Comparison of ENCODE assay signal across 15 cellular contexts in the genomic region with DNA sequence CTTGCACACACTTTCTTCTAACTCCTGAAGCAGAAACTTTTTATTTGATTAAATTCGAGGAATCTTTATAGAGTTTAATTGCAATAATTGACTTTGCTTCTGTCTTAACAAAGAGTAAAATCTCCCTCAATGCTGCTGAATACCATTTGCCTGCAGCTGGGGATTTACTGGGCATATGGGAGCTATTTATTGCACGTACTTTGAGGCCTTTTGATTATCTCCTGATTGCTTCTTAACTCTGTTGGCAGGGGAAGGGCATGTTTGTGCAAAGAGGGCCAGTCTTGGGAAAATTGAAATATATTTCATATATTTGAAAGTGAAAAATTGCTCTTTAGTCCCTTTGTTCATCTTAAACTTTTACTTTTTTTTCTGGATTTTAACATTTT.
DNase-seq lines count a peak whose midpoint lies in the region; ATAC-seq and TF ChIP-seq lines count a peak whose summit lies in the region.
"Had no signal": no experiment of that assay in that cellular context is flagged by ENCODE, and none has a peak within 500 bp of the region (broad histone marks: within the 10 kb centered on the region; RNA-seq: fewer than 3 reads in every experiment).

No MANE protein-coding gene starts in this region.

- no peak overlapping the region for H3K4me3 Mint-ChIP-seq in activated naive CD8-positive, alpha-beta T cell treated with anti-CD3 and anti-CD28 coated beads for 36 hours
- H3K4me3 Mint-ChIP-seq in naive thymus-derived CD8-positive, alpha-beta T cell: peak overlapping the region in 6 of 10 donors; percentile 2 to 83 (median 52)

- POLR2A ChIA-PET in naive thymus-derived CD8-positive, alpha-beta T cell (lab: Charles Lee): interaction anchor here (1.1 kb wide), 1 partner anchor 42 kb away, joined by 3 read pairs; no protein-coding TSS in a partner anchor

- 76% methylated on average over 2 of the region's 2 CpGs for WGBS in right cardiac atrium

- H3K27ac ChIP-seq in left ventricle myocardium inferior (replicated peaks): peak overlapping the region; percentile 81
- H3K27ac ChIP-seq in right cardiac atrium (ENCODE audit: low read length): no peak overlapping the region

- H3K4me3 ChIP-seq in left ventricle myocardium inferior (no peak overlapping the region), right cardiac atrium (ENCODE audit: low read length) (no peak overlapping the region)
- H3K4me3 ChIP-seq: gastroesophageal sphincter, HAP-1, spleen had no signal

- no peaks in the 10 kb centered on the region for H3K27me3 Mint-ChIP-seq in activated naive CD8-positive, alpha-beta T cell treated with anti-CD3 and anti-CD28 coated beads for 36 hours
- H3K27me3 Mint-ChIP-seq in naive thymus-derived CD8-positive, alpha-beta T cell: no peaks in the 10 kb centered on the region

- no peak for TF ChIP-seq CTCF in left ventricle myocardium inferior (IDR thresholded peaks at IDR 0.05; ENCODE audit: borderline replicate concordance)

- peaks cover 31% of the 10 kb centered on the region for H3K4me1 Mint-ChIP-seq in activated naive CD8-positive, alpha-beta T cell treated with anti-CD3 and anti-CD28 coated beads for 36 hours
- peaks cover 9 to 40% (median 32%) of the 10 kb centered on the region in 4 donors for H3K4me1 Mint-ChIP-seq in naive thymus-derived CD8-positive, alpha-beta T cell

- ATAC-seq in right cardiac atrium (no peak), HG02798 (IDR thresholded peaks at IDR 0.05; ENCODE audit: poor library complexity, unreplicated experiment) (no peak), HG03457 (IDR thresholded peaks at IDR 0.05; ENCODE audit: unreplicated experiment) (no peak), HG02642 (IDR thresholded peaks at IDR 0.05; ENCODE audit: poor library complexity, unreplicated experiment) (no peak)
- ATAC-seq in naive thymus-derived CD8-positive, alpha-beta T cell: no peak

- H3K27me3 ChIP-seq in left ventricle myocardium inferior (ENCODE audit: low read depth) (no peaks in the 10 kb centered on the region), right cardiac atrium (ENCODE audit: control insufficient read depth, insufficient read depth) (no peaks in the 10 kb centered on the region)
- H3K27me3 ChIP-seq: gastroesophageal sphincter, spleen had no signal

- H3K9me3 Mint-ChIP-seq in activated naive CD8-positive, alpha-beta T cell treated with anti-CD3 and anti-CD28 coated beads for 36 hours: no peaks in the 10 kb centered on the region
- H3K9me3 Mint-ChIP-seq in naive thymus-derived CD8-positive, alpha-beta T cell: no peaks in the 10 kb centered on the region

- H3K4me1 ChIP-seq in left ventricle myocardium inferior (peaks cover 23% of the 10 kb centered on the region), right cardiac atrium (ENCODE audit: control insufficient read depth, insufficient read depth, low read length) (no peaks in the 10 kb centered on the region)

- H3K36me3 ChIP-seq in left ventricle myocardium inferior: peaks cover 14% of the 10 kb centered on the region
- H3K36me3 ChIP-seq: HAP-1 had no signal

- H3K36me3 Mint-ChIP-seq in activated naive CD8-positive, alpha-beta T cell treated with anti-CD3 and anti-CD28 coated beads for 36 hours: peaks cover 12% of the 10 kb centered on the region
- H3K36me3 Mint-ChIP-seq in naive thymus-derived CD8-positive, alpha-beta T cell: peaks cover 0 to 18% (median 4%) of the 10 kb centered on the region in 3 donors

- H3K9me3 ChIP-seq in left ventricle myocardium inferior (replicated peaks) (no peaks in the 10 kb centered on the region), right cardiac atrium (ENCODE audit: control insufficient read depth, low read length) (no peaks in the 10 kb centered on the region)
- H3K9me3 ChIP-seq: gastroesophageal sphincter, HAP-1, spleen had no signal

- intact Hi-C loops in left ventricle myocardium inferior (cut with micrococcal nuclease) (no loop called here), right cardiac atrium (cut with DNase I) (no loop called here)

- H3K27ac Mint-ChIP-seq in activated naive CD8-positive, alpha-beta T cell treated with anti-CD3 and anti-CD28 coated beads for 36 hours: peak overlapping the region; percentile 29
- peak overlapping the region in 4 of 10 donors; percentile 31 to 88 (median 44) for H3K27ac Mint-ChIP-seq in naive thymus-derived CD8-positive, alpha-beta T cell

- DNase-seq in left ventricle myocardium inferior: no peak
- no peak for DNase-seq in right cardiac atrium
- no peak for DNase-seq in activated naive CD8-positive, alpha-beta T cell treated with anti-CD3 and anti-CD28 coated beads for 36 hours
- no peak for DNase-seq in naive thymus-derived CD8-positive, alpha-beta T cell
- no peak for DNase-seq in DMS153 (lab: John Stamatoyannopoulos, UW)
- DNase-seq: activated CD4-positive, alpha-beta T cell treated with anti-CD3 and anti-CD28 coated beads for 1 hour; activated gamma-delta T cell; DMS79 treated with DMSO at 0.1 percent for 48 hours; occipital lobe had no signal
